ENCODE assay signal across 1 cellular context in the genomic region with DNA sequence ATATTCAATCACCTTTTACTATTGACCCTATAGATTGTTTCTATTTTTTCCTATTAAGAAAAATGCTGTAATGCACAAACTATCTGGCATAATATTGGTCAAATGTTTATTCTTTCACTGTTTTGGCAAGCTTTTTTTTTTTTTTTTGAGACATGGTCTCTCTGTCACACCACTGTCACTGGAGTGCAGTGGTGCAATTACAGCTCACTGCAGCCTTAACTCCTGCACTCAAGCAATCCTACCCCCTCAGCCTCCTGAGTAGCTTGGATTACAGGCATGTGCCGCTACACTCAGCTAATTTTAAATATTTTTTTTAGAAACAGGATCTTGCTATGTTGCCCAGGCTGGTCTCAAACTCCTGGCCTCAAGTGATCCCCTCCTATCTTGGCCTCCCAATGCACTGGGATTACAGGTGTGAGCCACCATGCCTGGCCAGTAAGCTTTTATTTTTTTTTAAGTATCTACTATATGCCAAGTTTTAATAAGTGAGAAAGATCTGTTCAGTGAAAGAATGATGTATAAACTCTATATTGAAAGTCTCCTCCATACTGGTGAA.
TF ChIP-seq lines count a peak whose summit lies in the region.

No MANE protein-coding gene starts in this region.

TF ChIP-seq in K562, 482 proteins besides CTCF, POLR2A, EP300 and RAD21:
- TF ChIP-seq ZNF121 (CRISPR knock-in tag; conservative IDR thresholded peaks at IDR 0.05) (peak; percentile 91), NFE2L1 (tag; IDR thresholded peaks at IDR 0.05; ENCODE audit: borderline replicate concordance, low read depth) (no peak), BCOR (IDR thresholded peaks at IDR 0.05) (peak; percentile 44; the same call in 1 of the 2 replicates)
